Comparison of ENCODE assay signal across 19 cellular contexts in the genomic region with DNA sequence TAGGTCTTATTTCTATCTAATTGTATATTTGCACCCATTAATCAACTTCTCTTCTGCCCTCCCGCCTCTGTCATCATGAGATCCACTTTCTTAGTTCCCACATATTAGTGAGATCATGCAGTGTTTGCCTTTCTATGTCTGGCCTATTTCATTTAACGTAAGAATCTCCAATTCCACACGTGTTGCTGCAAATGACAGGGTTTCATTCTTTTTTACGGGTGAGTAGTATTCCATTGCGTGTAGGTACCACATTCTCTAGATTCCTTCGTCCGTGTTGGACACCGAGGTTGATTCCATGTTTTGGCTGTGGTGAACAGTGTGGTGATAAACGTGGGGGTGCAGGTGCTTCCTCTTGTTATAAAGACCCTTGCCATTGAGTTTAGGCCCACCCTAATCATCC.
"Had no signal": no experiment of that assay in that cellular context is flagged by ENCODE, and none has a peak within 500 bp of the region (broad histone marks: within the 10 kb centered on the region; RNA-seq: fewer than 3 reads in every experiment).

No MANE protein-coding gene starts in this region.

- H3K9me3 ChIP-seq: esophagus muscularis mucosa, gastroesophageal sphincter, heart right ventricle, left lung, lower lobe of right lung, mucosa of descending colon had no signal

- H3K36me3 ChIP-seq: esophagus muscularis mucosa, gastroesophageal sphincter, heart right ventricle, left lung, lower lobe of right lung had no signal

- H3K4me3 ChIP-seq: coronary artery, dorsolateral prefrontal cortex, esophagus muscularis mucosa, gastroesophageal sphincter, heart right ventricle, left lung, lower lobe of right lung, mucosa of descending colon had no signal

- H3K4me1 ChIP-seq: foreskin keratinocyte had no signal

- H3K36me3 Mint-ChIP-seq: naive B cell had no signal

- H3K27me3 Mint-ChIP-seq: naive B cell had no signal

- H3K27ac ChIP-seq: coronary artery, dorsolateral prefrontal cortex, esophagus muscularis mucosa, foreskin keratinocyte, gastroesophageal sphincter, heart right ventricle, left lung, lower lobe of right lung had no signal

- H3K27ac Mint-ChIP-seq: mesothelial cell of epicardium, naive B cell had no signal

- DNase-seq: dermis blood vessel endothelial cell; dorsolateral prefrontal cortex; effector CD4-positive, alpha-beta T cell; effector memory CD4-positive, alpha-beta T cell; foreskin keratinocyte; head of caudate nucleus; heart right ventricle; hippocampal formation; left cardiac atrium; left ventricle myocardium superior; lower lobe of right lung; mesenchymal stem cell; mucosa of descending colon; naive B cell had no signal

- H3K27me3 ChIP-seq: dorsolateral prefrontal cortex, esophagus muscularis mucosa, gastroesophageal sphincter, heart right ventricle, left lung had no signal

- H3K4me3 Mint-ChIP-seq: mesothelial cell of epicardium had no signal

- H3K9me3 Mint-ChIP-seq: mesothelial cell of epicardium, naive B cell had no signal
